Comparison of ENCODE assay signal across 37 cellular contexts in genomic region chr1:217437375-217437774, GRCh38.
"Had no signal": no experiment of that assay in that cellular context is flagged by ENCODE, and none has a peak within 500 bp of the region (broad histone marks: within the 10 kb centered on the region; RNA-seq: fewer than 3 reads in every experiment).

No MANE protein-coding gene starts in this region.

- H3K4me3 ChIP-seq: adrenal gland, body of pancreas, coronary artery, dorsolateral prefrontal cortex, esophagus muscularis mucosa, gastrocnemius medialis, heart right ventricle had no signal

- H3K27me3 Mint-ChIP-seq: activated CD4-positive, alpha-beta memory T cell treated with anti-CD3 and anti-CD28 coated beads for 36 hours; activated CD4-positive, alpha-beta T cell treated with anti-CD3 and anti-CD28 coated beads for 36 hours; activated CD4-positive, alpha-beta T cell treated with anti-CD3 and anti-CD28 coated beads, Interleukin-2, amount 10 ng/mL, durations not matched to agents 24 days and 14 days; activated CD8-positive, alpha-beta memory T cell treated with anti-CD3 and anti-CD28 coated beads, Interleukin-2, amount 10 ng/mL, durations not matched to agents 7 days and 5 days; activated naive CD4-positive, alpha-beta T cell treated with anti-CD3 and anti-CD28 coated beads, Interleukin-2, amount 50 U/mL, for 24 hours; activated naive CD8-positive, alpha-beta T cell treated with anti-CD3 and anti-CD28 coated beads for 36 hours; activated naive CD8-positive, alpha-beta T cell treated with anti-CD3 and anti-CD28 coated beads, Interleukin-2, amount 50 U/mL, for 24 hours; dendritic cell treated with granulocyte-macrophage colony-stimulating factor and Interleukin-4, amounts not matched to agents 40 ng/mL and 50 ng/mL, for 4 days; T-helper 17 cell had no signal

- H3K9me3 ChIP-seq: adrenal gland, body of pancreas, gastrocnemius medialis had no signal

- H3K36me3 ChIP-seq: adrenal gland, gastrocnemius medialis, WERI-Rb-1 had no signal

- H3K4me3 Mint-ChIP-seq: activated CD4-positive, alpha-beta memory T cell treated with anti-CD3 and anti-CD28 coated beads for 36 hours; activated CD4-positive, alpha-beta T cell treated with anti-CD3 and anti-CD28 coated beads for 36 hours; activated CD4-positive, alpha-beta T cell treated with anti-CD3 and anti-CD28 coated beads, Interleukin-2, amount 10 ng/mL, durations not matched to agents 24 days and 14 days; activated CD8-positive, alpha-beta memory T cell treated with anti-CD3 and anti-CD28 coated beads, Interleukin-2, amount 10 ng/mL, durations not matched to agents 7 days and 5 days; activated CD8-positive, alpha-beta T cell treated with anti-CD3 and anti-CD28 coated beads, Interleukin-2, amount 10 ng/mL, durations not matched to agents 7 days and 5 days; activated naive CD4-positive, alpha-beta T cell treated with anti-CD3 and anti-CD28 coated beads for 36 hours; activated naive CD4-positive, alpha-beta T cell treated with anti-CD3 and anti-CD28 coated beads, Interleukin-2, amount 50 U/mL, for 24 hours; activated naive CD8-positive, alpha-beta T cell treated with anti-CD3 and anti-CD28 coated beads for 36 hours; activated naive CD8-positive, alpha-beta T cell treated with anti-CD3 and anti-CD28 coated beads, Interleukin-2, amount 50 U/mL, for 24 hours; activated T-helper 1 cell treated with anti-CD3 and anti-CD28 coated beads, Interleukin-12 subunit alpha, Interleukin-12 subunit beta, Interleukin-2, Interleukin-4 antibody, amounts not matched to agents 30 ng/mL and 10 ng/mL and 1 ng/mL, durations not matched to agents 14 hours and 24 hours and 36 hours; dendritic cell treated with granulocyte-macrophage colony-stimulating factor and Interleukin-4, amounts not matched to agents 40 ng/mL and 50 ng/mL, for 4 days; T-helper 17 cell; T-helper 2 cell treated with Interferon-gamma antibody and Interleukin-4, amounts not matched to agents 5 μg/mL and 100 μg/mL, for 36 hours had no signal

- DNase-seq: activated CD4-positive, alpha-beta memory T cell treated with anti-CD3 and anti-CD28 coated beads for 36 hours; activated CD4-positive, alpha-beta T cell treated with anti-CD3 and anti-CD28 coated beads for 36 hours; activated CD4-positive, alpha-beta T cell treated with anti-CD3 and anti-CD28 coated beads, Interleukin-2, amount 10 ng/mL, durations not matched to agents 24 days and 14 days; activated CD4-positive, CD25-positive, alpha-beta regulatory T cell; activated CD4-positive, CD25-positive, alpha-beta regulatory T cell treated with anti-CD3 and anti-CD28 coated beads, Interleukin-2, amount 50 U/mL, for 72 hours; activated CD8-positive, alpha-beta memory T cell treated with anti-CD3 and anti-CD28 coated beads, Interleukin-2, amount 10 ng/mL, durations not matched to agents 7 days and 5 days; activated CD8-positive, alpha-beta memory T cell treated with anti-CD3 and anti-CD28 coated beads, Interleukin-2, amount 50 U/mL, for 4 hours; activated CD8-positive, alpha-beta T cell treated with anti-CD3 and anti-CD28 coated beads, Interleukin-2, amount 10 ng/mL, durations not matched to agents 7 days and 5 days; activated effector memory CD4-positive, alpha-beta T cell treated with anti-CD3 and anti-CD28 coated beads, Interleukin-2, amount 50 U/mL, for 16 hours; activated naive CD4-positive, alpha-beta T cell treated with anti-CD3 and anti-CD28 coated beads for 36 hours; activated naive CD8-positive, alpha-beta T cell treated with anti-CD3 and anti-CD28 coated beads for 36 hours; activated naive CD8-positive, alpha-beta T cell treated with anti-CD3 and anti-CD28 coated beads, Interleukin-2, amount 50 U/mL, for 24 hours; activated T-cell treated with anti-CD3 and anti-CD28 coated beads, Interleukin-2, amount 50 U/mL, for 1 hour; activated T-cell treated with anti-CD3 and anti-CD28 coated beads, Interleukin-2, amount 50 U/mL, for 48 hours; adrenal gland; amygdala; aorta; body of pancreas; central memory CD4-positive, alpha-beta T cell; dorsolateral prefrontal cortex; effector memory CD4-positive, alpha-beta T cell; erythroblast; foreskin keratinocyte; gastrocnemius medialis; glutamatergic neuron; heart right ventricle; T-helper 1 cell; T-helper 17 cell; T1000; WERI-Rb-1 had no signal

- H3K4me1 Mint-ChIP-seq: activated CD4-positive, alpha-beta T cell treated with anti-CD3 and anti-CD28 coated beads for 36 hours; activated CD4-positive, alpha-beta T cell treated with anti-CD3 and anti-CD28 coated beads, Interleukin-2, amount 10 ng/mL, durations not matched to agents 24 days and 14 days; activated CD8-positive, alpha-beta memory T cell treated with anti-CD3 and anti-CD28 coated beads, Interleukin-2, amount 10 ng/mL, durations not matched to agents 7 days and 5 days; activated naive CD4-positive, alpha-beta T cell treated with anti-CD3 and anti-CD28 coated beads, Interleukin-2, amount 50 U/mL, for 24 hours; activated naive CD8-positive, alpha-beta T cell treated with anti-CD3 and anti-CD28 coated beads for 36 hours; activated naive CD8-positive, alpha-beta T cell treated with anti-CD3 and anti-CD28 coated beads, Interleukin-2, amount 50 U/mL, for 24 hours; T-helper 17 cell had no signal

- H3K27me3 ChIP-seq: adrenal gland, body of pancreas, dorsolateral prefrontal cortex, esophagus muscularis mucosa, foreskin keratinocyte, gastrocnemius medialis, heart right ventricle had no signal

- H3K27ac ChIP-seq: adrenal gland, body of pancreas, coronary artery, dorsolateral prefrontal cortex, esophagus muscularis mucosa, foreskin keratinocyte, gastrocnemius medialis, heart right ventricle, WERI-Rb-1 had no signal

- H3K4me1 ChIP-seq: adrenal gland, body of pancreas, esophagus muscularis mucosa, gastrocnemius medialis, heart right ventricle had no signal

- H3K27ac Mint-ChIP-seq: activated CD4-positive, alpha-beta memory T cell treated with anti-CD3 and anti-CD28 coated beads for 36 hours; activated CD4-positive, alpha-beta T cell treated with anti-CD3 and anti-CD28 coated beads for 36 hours; activated CD4-positive, alpha-beta T cell treated with anti-CD3 and anti-CD28 coated beads, Interleukin-2, amount 10 ng/mL, durations not matched to agents 24 days and 14 days; activated CD8-positive, alpha-beta memory T cell treated with anti-CD3 and anti-CD28 coated beads, Interleukin-2, amount 10 ng/mL, durations not matched to agents 7 days and 5 days; activated CD8-positive, alpha-beta T cell treated with anti-CD3 and anti-CD28 coated beads, Interleukin-2, amount 10 ng/mL, durations not matched to agents 7 days and 5 days; activated naive CD4-positive, alpha-beta T cell treated with anti-CD3 and anti-CD28 coated beads for 36 hours; activated naive CD4-positive, alpha-beta T cell treated with anti-CD3 and anti-CD28 coated beads, Interleukin-2, amount 50 U/mL, for 24 hours; activated naive CD8-positive, alpha-beta T cell treated with anti-CD3 and anti-CD28 coated beads for 36 hours; activated naive CD8-positive, alpha-beta T cell treated with anti-CD3 and anti-CD28 coated beads, Interleukin-2, amount 50 U/mL, for 24 hours; activated T-helper 1 cell treated with anti-CD3 and anti-CD28 coated beads, Interleukin-12 subunit alpha, Interleukin-12 subunit beta, Interleukin-2, Interleukin-4 antibody, amounts not matched to agents 30 ng/mL and 10 ng/mL and 1 ng/mL, durations not matched to agents 14 hours and 24 hours and 36 hours; activated T-helper 2 cell treated with anti-CD3 and anti-CD28 coated beads, Interferon-gamma antibody, Interleukin-2, Interleukin-4, amounts not matched to agents 10 μg/mL and 5 μg/mL and 100 μg/mL, durations not matched to agents 14 hours and 24 hours and 36 hours; dendritic cell treated with granulocyte-macrophage colony-stimulating factor and Interleukin-4, amounts not matched to agents 40 ng/mL and 50 ng/mL, for 4 days; T-helper 17 cell; T-helper 2 cell treated with Interferon-gamma antibody and Interleukin-4, amounts not matched to agents 5 μg/mL and 100 μg/mL, for 36 hours had no signal
